Comparison of ENCODE assay signal across 1 cellular context in genomic region chr5:135207866-135208265, GRCh38.
TF ChIP-seq lines count a peak whose summit lies in the region.

No MANE protein-coding gene starts in this region.

TF ChIP-seq in IMR-90, 13 proteins besides CTCF, POLR2A, EP300 and RAD21 (continued from another document):
- TF ChIP-seq ELK1 (IDR thresholded peaks at IDR 0.05; ENCODE audit: borderline replicate concordance, low read depth, low read length) (no peak), MAFK (IDR thresholded peaks at IDR 0.05; ENCODE audit: low read depth, low read length) (no peak), NFE2L2 (IDR thresholded peaks at IDR 0.05; ENCODE audit: low read depth, low read length) (no peak), SMC3 (IDR thresholded peaks at IDR 0.05; ENCODE audit: low read depth, low read length) (no peak), USF2 (IDR thresholded peaks at IDR 0.05; ENCODE audit: low read depth, low read length) (no peak), FOS (IDR thresholded peaks at IDR 0.05; ENCODE audit: low read depth, low read length) (no peak)
